In genomic region chr11:74121804-74122203, GRCh38 we compare ENCODE assay signal across 14 cellular contexts. TPM values are rescaled to one million over a fixed set of nuclear protein-coding genes. Genes with fewer than 3 reads are reported as not detected.
DNase-seq lines count a peak whose midpoint lies in the region; ATAC-seq and TF ChIP-seq lines count a peak whose summit lies in the region.
"Had no signal": no experiment of that assay in that cellular context is flagged by ENCODE, and none has a peak within 500 bp of the region (broad histone marks: within the 10 kb centered on the region; RNA-seq: fewer than 3 reads in every experiment).

No MANE protein-coding gene starts in this region.

- H3K27ac Mint-ChIP-seq in activated T-helper 1 cell treated with anti-CD3 and anti-CD28 coated beads, Interleukin-12 subunit alpha, Interleukin-12 subunit beta, Interleukin-2, Interleukin-4 antibody, amounts not matched to agents 30 ng/mL and 10 ng/mL and 1 ng/mL, durations not matched to agents 14 hours and 24 hours and 36 hours: peak overlapping the region; percentile 6
- H3K27ac Mint-ChIP-seq in nephron progenitor cell (peak overlapping the region; percentile 30), progenitor cell of endocrine pancreas (no peak overlapping the region)
- H3K27ac Mint-ChIP-seq: H9 had no signal

- TF ChIP-seq CTCF in nephron progenitor cell (IDR thresholded peaks at IDR 0.05) (no peak), progenitor cell of endocrine pancreas (IDR thresholded peaks at IDR 0.05; ENCODE audit: unreplicated experiment) (no peak)

- DNase-seq in left ventricle myocardium superior (no peak), Right ventricle myocardium superior (no peak), nephron progenitor cell (no peak), progenitor cell of endocrine pancreas (ENCODE audit: low spot score, unreplicated experiment) (no peak), OCI-M1 (lab: John Stamatoyannopoulos, UW) (no peak), glomerular visceral epithelial cell (ENCODE audit: extremely low spot score) (no peak)
- no peak for DNase-seq in activated T-helper 1 cell treated with anti-CD3 and anti-CD28 coated beads, Interleukin-12 subunit alpha, Interleukin-12 subunit beta, Interleukin-2, Interleukin-4 antibody, amounts not matched to agents 30 ng/mL and 10 ng/mL and 1 ng/mL, durations not matched to agents 14 hours and 24 hours and 36 hours (ENCODE audit: low spot score)
- DNase-seq: BE2C; CD4-positive, alpha-beta memory T cell; DMS153; DMS79 treated with DMSO at 0.1 percent for 48 hours; EL; GOT3; H9 had no signal

- ATAC-seq in left ventricle myocardium superior (peak; percentile 57), Right ventricle myocardium superior (ENCODE audit: poor library complexity) (no peak)

- no peaks in the 10 kb centered on the region for H3K27me3 Mint-ChIP-seq in activated T-helper 1 cell treated with anti-CD3 and anti-CD28 coated beads, Interleukin-12 subunit alpha, Interleukin-12 subunit beta, Interleukin-2, Interleukin-4 antibody, amounts not matched to agents 30 ng/mL and 10 ng/mL and 1 ng/mL, durations not matched to agents 14 hours and 24 hours and 36 hours (ENCODE audit: insufficient read depth)
- H3K27me3 Mint-ChIP-seq in nephron progenitor cell (ENCODE audit: low read depth, poor library complexity) (no peaks in the 10 kb centered on the region), progenitor cell of endocrine pancreas (no peaks in the 10 kb centered on the region)
- H3K27me3 Mint-ChIP-seq: CD4-positive, alpha-beta memory T cell had no signal

- intact Hi-C loops in left ventricle myocardium superior (cut with micrococcal nuclease) (no loop called here), Right ventricle myocardium superior (cut with DNase I) (no loop called here)
- intact Hi-C loops in activated T-helper 1 cell treated with anti-CD3 and anti-CD28 coated beads, Interleukin-12 subunit alpha, Interleukin-12 subunit beta, Interleukin-2, Interleukin-4 antibody, amounts not matched to agents 30 ng/mL and 10 ng/mL and 1 ng/mL, durations not matched to agents 14 hours and 24 hours and 36 hours (cut with micrococcal nuclease): no loop called here

- peaks cover 5% of the 10 kb centered on the region for H3K9me3 Mint-ChIP-seq in activated T-helper 1 cell treated with anti-CD3 and anti-CD28 coated beads, Interleukin-12 subunit alpha, Interleukin-12 subunit beta, Interleukin-2, Interleukin-4 antibody, amounts not matched to agents 30 ng/mL and 10 ng/mL and 1 ng/mL, durations not matched to agents 14 hours and 24 hours and 36 hours
- no peaks in the 10 kb centered on the region for H3K9me3 Mint-ChIP-seq in nephron progenitor cell
- H3K9me3 Mint-ChIP-seq in progenitor cell of endocrine pancreas (ENCODE audit: low read depth): no peaks in the 10 kb centered on the region
- H3K9me3 Mint-ChIP-seq: CD4-positive, alpha-beta memory T cell; H9 had no signal

- peaks cover 19% of the 10 kb centered on the region for H3K36me3 Mint-ChIP-seq in activated T-helper 1 cell treated with anti-CD3 and anti-CD28 coated beads, Interleukin-12 subunit alpha, Interleukin-12 subunit beta, Interleukin-2, Interleukin-4 antibody, amounts not matched to agents 30 ng/mL and 10 ng/mL and 1 ng/mL, durations not matched to agents 14 hours and 24 hours and 36 hours (ENCODE audit: low read depth)
- H3K36me3 Mint-ChIP-seq in nephron progenitor cell (ENCODE audit: low read depth) (peaks cover 35% of the 10 kb centered on the region), progenitor cell of endocrine pancreas (ENCODE audit: insufficient read depth) (peaks cover 29% of the 10 kb centered on the region)

- H3K4me3 Mint-ChIP-seq in activated T-helper 1 cell treated with anti-CD3 and anti-CD28 coated beads, Interleukin-12 subunit alpha, Interleukin-12 subunit beta, Interleukin-2, Interleukin-4 antibody, amounts not matched to agents 30 ng/mL and 10 ng/mL and 1 ng/mL, durations not matched to agents 14 hours and 24 hours and 36 hours: no peak overlapping the region
- H3K4me3 Mint-ChIP-seq in nephron progenitor cell: no peak overlapping the region
- H3K4me3 Mint-ChIP-seq in progenitor cell of endocrine pancreas (ENCODE audit: low read depth): no peak overlapping the region
- H3K4me3 Mint-ChIP-seq: CD4-positive, alpha-beta memory T cell; H9 had no signal

- H3K4me1 Mint-ChIP-seq in activated T-helper 1 cell treated with anti-CD3 and anti-CD28 coated beads, Interleukin-12 subunit alpha, Interleukin-12 subunit beta, Interleukin-2, Interleukin-4 antibody, amounts not matched to agents 30 ng/mL and 10 ng/mL and 1 ng/mL, durations not matched to agents 14 hours and 24 hours and 36 hours (ENCODE audit: low read depth): no peaks in the 10 kb centered on the region
- no peaks in the 10 kb centered on the region for H3K4me1 Mint-ChIP-seq in nephron progenitor cell
- H3K4me1 Mint-ChIP-seq in progenitor cell of endocrine pancreas (ENCODE audit: low read depth): peaks cover 13% of the 10 kb centered on the region
- H3K4me1 Mint-ChIP-seq: CD4-positive, alpha-beta memory T cell; H9 had no signal

RNA-seq across cellular contexts. Expression of gene C2CD3, which starts 49.0 kb away (rescaled TPM):
- 10.5 TPM for total RNA-seq in left ventricle myocardium superior
- total RNA-seq in Right ventricle myocardium superior: 9.1 TPM
- total RNA-seq in activated T-helper 1 cell treated with anti-CD3 and anti-CD28 coated beads, Interleukin-12 subunit alpha, Interleukin-12 subunit beta, Interleukin-2, Interleukin-4 antibody, amounts not matched to agents 30 ng/mL and 10 ng/mL and 1 ng/mL, durations not matched to agents 14 hours and 24 hours and 36 hours: 46.5 and 49.5 TPM in 2 replicates
- total RNA-seq in progenitor cell of endocrine pancreas: 40.9 and 44.0 TPM in 2 replicates

RNA-seq across cellular contexts. Expression of gene PPME1, which starts 49.3 kb away (rescaled TPM):
- total RNA-seq in left ventricle myocardium superior: 31.2 TPM
- total RNA-seq in Right ventricle myocardium superior: 24.9 TPM
- total RNA-seq in activated T-helper 1 cell treated with anti-CD3 and anti-CD28 coated beads, Interleukin-12 subunit alpha, Interleukin-12 subunit beta, Interleukin-2, Interleukin-4 antibody, amounts not matched to agents 30 ng/mL and 10 ng/mL and 1 ng/mL, durations not matched to agents 14 hours and 24 hours and 36 hours: 64.8 and 68.1 TPM in 2 replicates
- total RNA-seq in progenitor cell of endocrine pancreas: 44.6 and 45.9 TPM in 2 replicates
